8 cellular contexts compared by ENCODE assay signal in genomic region chr19:14381689-14382474, GRCh38. TPM values are rescaled to one million over a fixed set of nuclear protein-coding genes. Genes with fewer than 3 reads are reported as not detected.
DNase-seq lines count a peak whose midpoint lies in the region; ATAC-seq, FAIRE-seq and TF ChIP-seq lines count a peak whose summit lies in the region.

No MANE protein-coding gene starts in this region.

- H3K27ac ChIP-seq in A549 (peak overlapping the region; percentile 94), HL-60 (replicated peaks) (peak overlapping the region; percentile 98), colonic mucosa (peak overlapping the region; percentile 92), tibial artery (peak overlapping the region; percentile 89 to 94)

- H3K36me3 Mint-ChIP-seq in WTC11: no peaks in the 10 kb centered on the region

- H3K4me1 Mint-ChIP-seq in WTC11: peaks cover 32% of the 10 kb centered on the region

- H3K36me3 ChIP-seq in colonic mucosa (no peaks in the 10 kb centered on the region), tibial artery (peaks cover 0 to 2% (median 0%) of the 10 kb centered on the region in 3 donors)

- no peaks in the 10 kb centered on the region for H3K9me3 Mint-ChIP-seq in WTC11

- H3K4me3 ChIP-seq in A549 (peak overlapping the region; percentile 84), HL-60 (replicated peaks; ENCODE audit: insufficient read depth, low read length) (peak overlapping the region; percentile 61), colonic mucosa (peak overlapping the region; percentile 68), tibial artery (peak overlapping the region; percentile 68 to 79)

- H3K9ac ChIP-seq in colonic mucosa (ENCODE audit: low read depth in 2 of 2, low read length in 2 of 2): peak overlapping the region; percentile 91 to 96

- H3K4me2 ChIP-seq in A549: peak overlapping the region; percentile 99

- WGBS in A549 (ENCODE audit: missing lambda C conversion rate): 2% methylated on average over 13 of the region's 18 CpGs

- POLR2A ChIA-PET in A549 (lab: Yijun Ruan, JAX) (interaction anchor here (0.5 to 1.0 kb wide), 3 partner anchors 26 to 534 kb away, joined by 3 to 11 read pairs (median 6); no protein-coding TSS in a partner anchor), WTC11 (lab: Charles Lee) (interaction anchor here (0.6 to 0.9 kb wide), 3 partner anchors 9 to 24 kb away, joined by 3 to 5 read pairs (median 3); no protein-coding TSS in a partner anchor)

- CTCF ChIA-PET in A549 (lab: Yijun Ruan, JAX): interaction anchor here (0.9 to 1.8 kb wide), 5 partner anchors 11 to 182 kb away, joined by 3 to 11 read pairs (median 5); no protein-coding TSS in a partner anchor
- CTCF ChIA-PET in WTC11 (lab: Charles Lee): interaction anchor here (0.5 to 5.7 kb wide), 10 partner anchors 15 to 312 kb away, joined by 3 to 38 read pairs (median 4); partner anchors contain the start of gene ASF1B

- DNase-seq in A549 (ENCODE audit: low read depth in 1 of 2, low spot score in 1 of 2) (peak in 1 of 2 experiments; percentile 77), HL-60 (ENCODE audit: low read depth in 1 of 2, low spot score in 1 of 2) (peak; percentile 88 to 93), WTC11 (ENCODE audit: low spot score) (no peak), colonic mucosa (peak; percentile 85), mucosa of gallbladder (ENCODE audit: low spot score) (peak; percentile 33), tibial artery (peak; percentile 62 to 76)

- no peak for TF ChIP-seq CTCF in A549 (IDR thresholded peaks at IDR 0.05)
- peak; percentile 2 for TF ChIP-seq CTCF in HL-60 (IDR thresholded peaks at IDR 0.05; ENCODE audit: insufficient read depth, low read length)
- no peak for TF ChIP-seq CTCF in WTC11 (IDR thresholded peaks at IDR 0.05)
- TF ChIP-seq CTCF in colonic mucosa (IDR thresholded peaks at IDR 0.05): no peak
- no peak for TF ChIP-seq CTCF in tibial artery (IDR thresholded peaks at IDR 0.05)

- H3K27me3 ChIP-seq in HL-60 (ENCODE audit: insufficient read depth, poor library complexity, severe bottlenecking) (no peaks in the 10 kb centered on the region), colonic mucosa (no peaks in the 10 kb centered on the region), tibial artery (no peaks in the 10 kb centered on the region)

- TF ChIP-seq POLR2A in A549 (IDR thresholded peaks at IDR 0.05; ENCODE audit: low read length): no peak

- no peak for TF ChIP-seq RAD21 in A549 (conservative IDR thresholded peaks at IDR 0.05 in 1 of 2, IDR thresholded peaks at IDR 0.05 in 1 of 2)

- no peak for FAIRE-seq in A549 (lab: Jason Lieb, UNC)

- TF ChIP-seq EP300 in A549 (IDR thresholded peaks at IDR 0.05): no peak

- no peak overlapping the region for H3K27ac Mint-ChIP-seq in WTC11

- ATAC-seq in A549 (peak; percentile 68 to 74), WTC11 (no peak), HG02852 (IDR thresholded peaks at IDR 0.05; ENCODE audit: unreplicated experiment) (no peak), GM19397 (IDR thresholded peaks at IDR 0.05; ENCODE audit: unreplicated experiment) (no peak)

- H3K27me3 Mint-ChIP-seq in WTC11 (ENCODE audit: low read depth): 0 out of 2 replicates have a peak, but pooled peaks cover 6% of the 10 kb centered on the region

- H3K9me3 ChIP-seq in A549: no peaks in the 10 kb centered on the region
- no peaks in the 10 kb centered on the region for H3K9me3 ChIP-seq in colonic mucosa
- no peaks in the 10 kb centered on the region for H3K9me3 ChIP-seq in tibial artery

- H3K4me1 ChIP-seq in A549 (peaks cover 34% of the 10 kb centered on the region), colonic mucosa (peaks cover 14% of the 10 kb centered on the region), tibial artery (peaks cover 0 to 79% (median 47%) of the 10 kb centered on the region in 4 donors)

- peak overlapping the region; percentile 61 for H3K4me3 Mint-ChIP-seq in WTC11

- intact Hi-C loops in colonic mucosa (cut with DNase I): no loop called here
- intact Hi-C loops in tibial artery (cut with DNase I; ENCODE audit: low total_unique reads): no loop called here

TF ChIP-seq in A549, 52 proteins besides CTCF, POLR2A, EP300 and RAD21:
- TF ChIP-seq PHF8 (IDR thresholded peaks at IDR 0.05; ENCODE audit: borderline replicate concordance, low read depth) (0 out of 2 replicates have a peak, but pooled peaks have one; percentile 25), SREBF2 (IDR thresholded peaks at IDR 0.05) (no peak), KDM1A (IDR thresholded peaks at IDR 0.05; ENCODE audit: low read depth) (peak; percentile 78; the same call in 1 of the 2 replicates)

TF ChIP-seq in WTC11, 78 proteins besides CTCF, POLR2A, EP300 and RAD21 (continues in another document):
- TF ChIP-seq AR (CRISPR knock-in tag; IDR thresholded peaks at IDR 0.05): no peak
- no peak for TF ChIP-seq ZNF425 (CRISPR knock-in tag; conservative IDR thresholded peaks at IDR 0.05)
- TF ChIP-seq ZBTB21 (CRISPR knock-in tag; IDR thresholded peaks at IDR 0.05; ENCODE audit: borderline replicate concordance): no peak

RNA-seq across cellular contexts. Expression of gene ADGRE5, which starts 0.6 kb away (rescaled TPM):
- polyA plus RNA-seq in A549 (2011; rRNA removed): 16.9 and 19.8 TPM in 2 replicates
- polyA plus RNA-seq in A549 (2012; cell fraction: cytosol; rRNA removed): 17.8 and 21.7 TPM in 2 replicates
- 86.3 and 101 TPM in 2 replicates for polyA plus RNA-seq in A549 (2012; cell fraction: nucleus; rRNA removed)
- polyA plus RNA-seq in A549 (2017; fragmentation: RNase III; extraction: RNeasy Plus Mini Kit Qiagen cat#74134 plus additional on column Dnase treatment): 32.8 to 34.1 TPM (median 33.1 TPM) in 3 replicates
- polyA minus RNA-seq in A549 (2011; rRNA and poly(A)+ RNA removed): 20.7 and 24.9 TPM in 2 replicates
- 3.2 to 4.0 TPM (median 3.9 TPM) in 3 replicates for total RNA-seq in WTC11 (2021)
- 100 to 1,000 TPM; 133 to 175 TPM for total RNA-seq in colonic mucosa
- total RNA-seq in mucosa of gallbladder: 48.2 TPM

RNA-seq across cellular contexts. Expression of gene DDX39A, which starts 37.3 kb away (rescaled TPM):
- polyA plus RNA-seq in A549 (2011; rRNA removed): 57.9 and 59.0 TPM in 2 replicates
- 172 and 176 TPM in 2 replicates for polyA plus RNA-seq in A549 (2012; cell fraction: cytosol; rRNA removed)
- polyA plus RNA-seq in A549 (2012; cell fraction: nucleus; rRNA removed): 636 and 678 TPM in 2 replicates
- polyA plus RNA-seq in A549 (2017; fragmentation: RNase III; extraction: RNeasy Plus Mini Kit Qiagen cat#74134 plus additional on column Dnase treatment): 110 to 118 TPM (median 112 TPM) in 3 replicates
- 58.9 and 69.4 TPM in 2 replicates for polyA minus RNA-seq in A549 (2011; rRNA and poly(A)+ RNA removed)
- 103 to 136 TPM (median 105 TPM) in 3 replicates for total RNA-seq in WTC11 (2021)
- 100 to 1,000 TPM in 1 of 2 donors, 10 to 100 TPM in 1; 55.2 to 160 TPM for total RNA-seq in colonic mucosa
- total RNA-seq in mucosa of gallbladder: 46.4 TPM

RNA-seq across cellular contexts. Expression of gene PKN1, which starts 51.2 kb away (rescaled TPM):
- polyA plus RNA-seq in A549 (2011; rRNA removed) (26.5 and 33.4 TPM in 2 replicates), A549 (2017; fragmentation: RNase III; extraction: RNeasy Plus Mini Kit Qiagen cat#74134 plus additional on column Dnase treatment) (37.3 to 45.8 TPM (median 41.7 TPM) in 3 replicates)
- polyA plus RNA-seq in A549 (2012; cell fraction: cytosol; rRNA removed): 52.0 and 53.8 TPM in 2 replicates
- polyA plus RNA-seq in A549 (2012; cell fraction: nucleus; rRNA removed): 57.1 and 61.2 TPM in 2 replicates
- polyA minus RNA-seq in A549 (2011; rRNA and poly(A)+ RNA removed): 82.9 and 96.8 TPM in 2 replicates
- total RNA-seq in WTC11 (2021) (170 to 197 TPM (median 187 TPM) in 3 replicates), colonic mucosa (10 to 100 TPM; 35.9 to 37.5 TPM), mucosa of gallbladder (136 TPM)

Comparison
In these comparisons a context has a peak if more than half of its experiments do, and no peak if none do; other contexts are left out.
1. ATAC-seq: peak in A549 (2 of 2); none in WTC11 (single experiment), HG02852 (single experiment) and GM19397 (single experiment).
2. Peak in every context shown above with its lines, with median percentiles within 50 percentile points of each other: H3K27ac ChIP-seq and H3K4me3 ChIP-seq.